Comparison of ENCODE assay signal across 25 cellular contexts in the genomic region with DNA sequence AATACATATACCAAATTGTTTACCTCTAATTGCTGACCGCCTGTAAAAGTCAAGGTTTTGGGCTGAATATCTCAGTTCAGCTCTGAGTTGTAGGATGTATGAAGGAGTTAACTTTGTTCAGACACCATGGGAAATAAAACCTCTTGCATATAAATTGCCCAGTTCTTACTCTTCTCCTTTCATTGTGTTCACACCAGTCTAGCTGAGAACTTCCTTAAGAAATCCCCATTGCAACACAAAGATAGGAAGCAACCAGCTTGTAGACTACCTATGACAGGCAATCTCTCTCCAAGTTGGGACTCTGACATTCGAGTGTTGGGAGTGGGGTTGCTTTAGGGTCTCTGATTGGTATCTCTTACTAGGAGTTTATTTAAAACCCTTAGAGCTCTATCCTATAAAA.
DNase-seq lines count a peak whose midpoint lies in the region; ATAC-seq, FAIRE-seq and TF ChIP-seq lines count a peak whose summit lies in the region.
"Had no signal": no experiment of that assay in that cellular context is flagged by ENCODE, and none has a peak within 500 bp of the region (broad histone marks: within the 10 kb centered on the region; RNA-seq: fewer than 3 reads in every experiment).

No MANE protein-coding gene starts in this region.

- peak; percentile 51 for ATAC-seq in upper lobe of right lung
- ATAC-seq: activated CD4-positive, CD25-positive, alpha-beta regulatory T cell treated with anti-CD3 and anti-CD28 coated beads, Interleukin-2, amount 50 U/mL, for 24 hours; activated CD8-positive, alpha-beta memory T cell treated with anti-CD3 and anti-CD28 coated beads, Interleukin-2, amount 10 ng/mL, durations not matched to agents 7 days and 5 days; sciatic nerve; stimulated activated naive CD8-positive, alpha-beta T cell treated with anti-CD3 and anti-CD28 coated beads, Interleukin-15, Interleukin-2, amounts not matched to agents 100 U/mL and 50 U/mL, for 24 hours had no signal

- TF ChIP-seq CTCF in upper lobe of right lung (IDR thresholded peaks at IDR 0.05) (no peak), kidney (IDR thresholded peaks at IDR 0.05; ENCODE audit: borderline replicate concordance, extremely low read depth, insufficient read depth) (no peak)

- no peaks in the 10 kb centered on the region for H3K9me3 Mint-ChIP-seq in activated naive CD4-positive, alpha-beta T cell treated with anti-CD3 and anti-CD28 coated beads, Interleukin-2, amount 10 ng/mL, durations not matched to agents 7 days and 5 days
- peaks cover 3% of the 10 kb centered on the region for H3K9me3 Mint-ChIP-seq in activated CD4-positive, alpha-beta memory T cell treated with anti-CD3 and anti-CD28 coated beads, Interleukin-2, amount 10 ng/mL, durations not matched to agents 7 days and 5 days
- H3K9me3 Mint-ChIP-seq: HFFc6 had no signal

- DNase-seq in activated naive CD4-positive, alpha-beta T cell treated with anti-CD3 and anti-CD28 coated beads, Interleukin-2, amount 10 ng/mL, durations not matched to agents 7 days and 5 days: no peak
- no peak for DNase-seq in activated naive CD4-positive, alpha-beta T cell treated with Interleukin-2 at 50 U/mL for 16 hours
- DNase-seq in GM19239 (ENCODE audit: insufficient read length, low spot score): no peak
- DNase-seq in activated CD4-positive, alpha-beta memory T cell treated with anti-CD3 and anti-CD28 coated beads, Interleukin-2, amount 10 ng/mL, durations not matched to agents 7 days and 5 days: no peak
- no peak for DNase-seq in upper lobe of right lung
- DNase-seq in kidney tubule cell (ENCODE audit: low spot score): no peak
- no peak for DNase-seq in kidney
- DNase-seq: activated CD8-positive, alpha-beta memory T cell treated with anti-CD3 and anti-CD28 coated beads, Interleukin-2, amount 10 ng/mL, durations not matched to agents 7 days and 5 days; amygdala; DMS 273 treated with DMSO at 0.1 percent for 48 hours; effector CD4-positive, alpha-beta T cell; HFFc6; kidney glomerular epithelial cell; MM.1S; NCI-H524; NK-92 treated with Interleukin-12 subunit alpha and Interleukin-12 subunit beta, amount 100 ng/mL, for 24 hours; SK-N-SH; stimulated activated CD4-positive, alpha-beta T cell treated with anti-CD3 and anti-CD28 coated beads, Interleukin-4, amount 100 ng/mL, for 4 hours; stimulated activated naive CD8-positive, alpha-beta T cell treated with anti-CD3 and anti-CD28 coated beads, Interleukin-15, Interleukin-2, amounts not matched to agents 100 U/mL and 50 U/mL, for 24 hours had no signal

- no peaks in the 10 kb centered on the region for H3K4me1 ChIP-seq in upper lobe of right lung
- no peaks in the 10 kb centered on the region for H3K4me1 ChIP-seq in kidney (ENCODE audit: control insufficient read depth in 1 of 2, insufficient read depth in 1 of 2, low read depth in 1 of 2, low read length in 2 of 2)
- H3K4me1 ChIP-seq: breast epithelium had no signal

- peak overlapping the region; percentile 26 for H3K27ac Mint-ChIP-seq in activated naive CD4-positive, alpha-beta T cell treated with anti-CD3 and anti-CD28 coated beads, Interleukin-2, amount 10 ng/mL, durations not matched to agents 7 days and 5 days
- peak overlapping the region; percentile 22 for H3K27ac Mint-ChIP-seq in activated CD4-positive, alpha-beta memory T cell treated with anti-CD3 and anti-CD28 coated beads, Interleukin-2, amount 10 ng/mL, durations not matched to agents 7 days and 5 days
- H3K27ac Mint-ChIP-seq: activated CD8-positive, alpha-beta memory T cell treated with anti-CD3 and anti-CD28 coated beads, Interleukin-2, amount 10 ng/mL, durations not matched to agents 7 days and 5 days; HFFc6 had no signal

- H3K4me3 Mint-ChIP-seq in activated naive CD4-positive, alpha-beta T cell treated with anti-CD3 and anti-CD28 coated beads, Interleukin-2, amount 10 ng/mL, durations not matched to agents 7 days and 5 days: no peak overlapping the region
- no peak overlapping the region for H3K4me3 Mint-ChIP-seq in activated CD4-positive, alpha-beta memory T cell treated with anti-CD3 and anti-CD28 coated beads, Interleukin-2, amount 10 ng/mL, durations not matched to agents 7 days and 5 days
- H3K4me3 Mint-ChIP-seq: activated CD8-positive, alpha-beta memory T cell treated with anti-CD3 and anti-CD28 coated beads, Interleukin-2, amount 10 ng/mL, durations not matched to agents 7 days and 5 days; HFFc6 had no signal

- FAIRE-seq in GM19239 (lab: Jason Lieb, UNC) (peak; percentile 80), kidney (lab: Jason Lieb, UNC) (no peak)

- peaks cover 21% of the 10 kb centered on the region for H3K36me3 Mint-ChIP-seq in activated naive CD4-positive, alpha-beta T cell treated with anti-CD3 and anti-CD28 coated beads, Interleukin-2, amount 10 ng/mL, durations not matched to agents 7 days and 5 days
- H3K36me3 Mint-ChIP-seq in activated CD4-positive, alpha-beta memory T cell treated with anti-CD3 and anti-CD28 coated beads, Interleukin-2, amount 10 ng/mL, durations not matched to agents 7 days and 5 days (ENCODE audit: low read depth): peaks cover 24% of the 10 kb centered on the region
- H3K36me3 Mint-ChIP-seq: CD14-positive monocyte had no signal

- no peak overlapping the region for H3K9ac ChIP-seq in kidney (ENCODE audit: low read length in 2 of 2)
- H3K9ac ChIP-seq: SK-N-SH had no signal

- H3K36me3 ChIP-seq in upper lobe of right lung: no peaks in the 10 kb centered on the region
- no peaks in the 10 kb centered on the region for H3K36me3 ChIP-seq in kidney (ENCODE audit: control insufficient read depth in 1 of 2, insufficient read depth in 2 of 2, low read length in 2 of 2)
- H3K36me3 ChIP-seq: breast epithelium, thoracic aorta had no signal

- CTCF ChIA-PET in activated naive CD4-positive, alpha-beta T cell treated with anti-CD3 and anti-CD28 coated beads, Interleukin-2, amount 10 ng/mL, durations not matched to agents 7 days and 5 days (lab: Charles Lee): interaction anchor here (0.5 to 2.1 kb wide), 7 partner anchors 9 to 99 kb away, joined by 3 to 13 read pairs (median 4); a partner anchor contains a TSS
- CTCF ChIA-PET in activated CD4-positive, alpha-beta memory T cell treated with anti-CD3 and anti-CD28 coated beads, Interleukin-2, amount 10 ng/mL, durations not matched to agents 7 days and 5 days (lab: Charles Lee): interaction anchor here (0.6 to 20.5 kb wide), 8 partner anchors 9 to 98 kb away, joined by 3 to 311 read pairs (median 4); a partner anchor contains a TSS

- H3K9me3 ChIP-seq in upper lobe of right lung (no peaks in the 10 kb centered on the region), kidney (ENCODE audit: control insufficient read depth in 1 of 2, low read length in 2 of 2) (no peaks in the 10 kb centered on the region)
- H3K9me3 ChIP-seq: breast epithelium, SK-N-SH, thoracic aorta had no signal

- POLR2A ChIA-PET in activated CD4-positive, alpha-beta memory T cell treated with anti-CD3 and anti-CD28 coated beads, Interleukin-2, amount 10 ng/mL, durations not matched to agents 7 days and 5 days (lab: Charles Lee): interaction anchor here (1.1 to 22.7 kb wide), 5 partner anchors 6 to 100 kb away, joined by 4 to 497 read pairs (median 344); a partner anchor contains a TSS

- H3K4me3 ChIP-seq in upper lobe of right lung (no peak overlapping the region), kidney (ENCODE audit: low read length in 2 of 2) (no peak overlapping the region)
- H3K4me3 ChIP-seq: breast epithelium, thoracic aorta had no signal

- peaks cover 84% of the 10 kb centered on the region for H3K4me1 Mint-ChIP-seq in activated naive CD4-positive, alpha-beta T cell treated with anti-CD3 and anti-CD28 coated beads, Interleukin-2, amount 10 ng/mL, durations not matched to agents 7 days and 5 days
- H3K4me1 Mint-ChIP-seq in activated CD4-positive, alpha-beta memory T cell treated with anti-CD3 and anti-CD28 coated beads, Interleukin-2, amount 10 ng/mL, durations not matched to agents 7 days and 5 days: peaks cover 73% of the 10 kb centered on the region

- intact Hi-C loops in upper lobe of right lung (cut with DNase I): no loop called here
- intact Hi-C loops in kidney (cut with DNase I): no loop called here

- H3K27ac ChIP-seq in upper lobe of right lung (no peak overlapping the region), kidney (ENCODE audit: low read depth in 2 of 2, low read length in 2 of 2) (no peak overlapping the region)
- H3K27ac ChIP-seq: breast epithelium, RWPE1, thoracic aorta had no signal

- no peaks in the 10 kb centered on the region for H3K27me3 Mint-ChIP-seq in activated naive CD4-positive, alpha-beta T cell treated with anti-CD3 and anti-CD28 coated beads, Interleukin-2, amount 10 ng/mL, durations not matched to agents 7 days and 5 days
- no peaks in the 10 kb centered on the region for H3K27me3 Mint-ChIP-seq in activated CD4-positive, alpha-beta memory T cell treated with anti-CD3 and anti-CD28 coated beads, Interleukin-2, amount 10 ng/mL, durations not matched to agents 7 days and 5 days
- H3K27me3 Mint-ChIP-seq: activated CD8-positive, alpha-beta memory T cell treated with anti-CD3 and anti-CD28 coated beads, Interleukin-2, amount 10 ng/mL, durations not matched to agents 7 days and 5 days had no signal

- no peaks in the 10 kb centered on the region for H3K27me3 ChIP-seq in upper lobe of right lung
- H3K27me3 ChIP-seq: breast epithelium had no signal
